15 cellular contexts compared by ENCODE assay signal in the genomic region with DNA sequence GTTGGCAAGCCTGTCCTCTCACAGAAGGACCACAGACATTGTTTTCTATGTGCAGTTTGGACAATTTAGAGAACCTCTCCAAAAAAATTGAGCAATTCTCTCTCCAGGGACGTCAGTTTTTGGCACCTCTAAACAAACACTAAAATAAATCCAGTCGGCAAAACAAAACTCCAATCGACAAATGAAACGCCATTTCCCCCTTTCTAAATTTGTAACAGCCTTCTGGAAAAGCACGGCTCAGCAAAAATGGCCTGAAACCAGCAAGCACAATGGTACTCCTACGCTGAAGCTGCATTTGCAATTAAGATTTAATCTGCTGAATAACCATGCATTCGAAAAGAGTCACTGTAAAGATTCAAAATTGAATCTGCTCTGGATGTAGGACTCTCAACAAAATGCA.
DNase-seq lines count a peak whose midpoint lies in the region; ATAC-seq and TF ChIP-seq lines count a peak whose summit lies in the region.
"Had no signal": no experiment of that assay in that cellular context is flagged by ENCODE, and none has a peak within 500 bp of the region (broad histone marks: within the 10 kb centered on the region; RNA-seq: fewer than 3 reads in every experiment).

No MANE protein-coding gene starts in this region.

- DNase-seq in GM03348 (ENCODE audit: low spot score) (peak; percentile 8), RPMI8226 (peak; percentile 46), fibroblast of mammary gland (ENCODE audit: low read depth) (peak; percentile 62), osteoblast (ENCODE audit: insufficient read length, low spot score, missing footprints) (no peak), WERI-Rb-1 (no peak), MG63 (no peak)
- DNase-seq: activated CD4-positive, CD25-positive, alpha-beta regulatory T cell treated with anti-CD3 and anti-CD28 coated beads, Interleukin-2, amount 50 U/mL, for 72 hours; activated T-cell treated with anti-CD3 and anti-CD28 coated beads, Interleukin-2, amount 50 U/mL, for 48 hours; amniotic stem cell; OCI-M1; upper lobe of left lung had no signal

- H2AFZ ChIP-seq in osteoblast (ENCODE audit: low read length): no peak overlapping the region

- H3K4me3 ChIP-seq in fibroblast of mammary gland (ENCODE audit: control insufficient read depth, low read depth, low read length) (no peak overlapping the region), osteoblast (ENCODE audit: insufficient read depth, low read length) (no peak overlapping the region), WERI-Rb-1 (ENCODE audit: low read depth, low read length) (no peak overlapping the region), MG63 (no peak overlapping the region)
- H3K4me3 ChIP-seq: GM12878, prostate gland, upper lobe of left lung had no signal

- H3K4me2 ChIP-seq in osteoblast (ENCODE audit: insufficient read depth, low read length): peak overlapping the region; percentile 13

- H3K4me1 ChIP-seq in osteoblast (ENCODE audit: insufficient read depth, low read length): peaks cover 3% of the 10 kb centered on the region
- H3K4me1 ChIP-seq: prostate gland had no signal

- H3K36me3 ChIP-seq in osteoblast (ENCODE audit: insufficient read depth, low read length) (peaks cover 10% of the 10 kb centered on the region), WERI-Rb-1 (no peaks in the 10 kb centered on the region), MG63 (no peaks in the 10 kb centered on the region)
- H3K36me3 ChIP-seq: prostate gland, upper lobe of left lung had no signal

- H4K20me1 ChIP-seq in osteoblast (ENCODE audit: insufficient read depth, low read length): no peaks in the 10 kb centered on the region

- H3K9me3 ChIP-seq in osteoblast (ENCODE audit: low read depth, low read length) (no peaks in the 10 kb centered on the region), WERI-Rb-1 (ENCODE audit: severe bottlenecking) (no peaks in the 10 kb centered on the region), MG63 (no peaks in the 10 kb centered on the region)
- H3K9me3 ChIP-seq: prostate gland had no signal

- TF ChIP-seq CTCF in fibroblast of mammary gland (conservative IDR thresholded peaks at IDR 0.05; ENCODE audit: control insufficient read depth, insufficient read depth, low read depth, low read length) (no peak), osteoblast (IDR thresholded peaks at IDR 0.05; ENCODE audit: extremely low read depth, low read depth, low read length) (no peak), WERI-Rb-1 (IDR thresholded peaks at IDR 0.05; ENCODE audit: low read depth, low read length) (no peak)

- H3K27me3 ChIP-seq in osteoblast (ENCODE audit: insufficient read depth, low read length): no peaks in the 10 kb centered on the region
- no peaks in the 10 kb centered on the region for H3K27me3 ChIP-seq in WERI-Rb-1 (ENCODE audit: insufficient read depth, low read depth, severe bottlenecking)
- H3K27me3 ChIP-seq in MG63: no peaks in the 10 kb centered on the region
- H3K27me3 ChIP-seq: upper lobe of left lung had no signal

- no peak overlapping the region for H3K27ac ChIP-seq in osteoblast (ENCODE audit: low read depth, low read length)
- no peak overlapping the region for H3K27ac ChIP-seq in WERI-Rb-1
- H3K27ac ChIP-seq: prostate gland had no signal

- peaks cover 2% of the 10 kb centered on the region for H3K79me2 ChIP-seq in osteoblast (ENCODE audit: insufficient read depth, low read length)

- ATAC-seq in GM18519 (IDR thresholded peaks at IDR 0.05; ENCODE audit: low FRiP score, unreplicated experiment) (no peak), HG03135 (IDR thresholded peaks at IDR 0.05; ENCODE audit: unreplicated experiment) (no peak)
- ATAC-seq: GM12878 had no signal

Comparison
In these comparisons a context has a peak if more than half of its experiments do, and no peak if none do; other contexts are left out.
1. DNase-seq: peak in GM03348 (single experiment), RPMI8226 (single experiment) and fibroblast of mammary gland (single experiment); none in osteoblast (single experiment), WERI-Rb-1 (single experiment) and MG63 (single experiment).